Comparison of ENCODE assay signal across 11 cellular contexts in the genomic region with DNA sequence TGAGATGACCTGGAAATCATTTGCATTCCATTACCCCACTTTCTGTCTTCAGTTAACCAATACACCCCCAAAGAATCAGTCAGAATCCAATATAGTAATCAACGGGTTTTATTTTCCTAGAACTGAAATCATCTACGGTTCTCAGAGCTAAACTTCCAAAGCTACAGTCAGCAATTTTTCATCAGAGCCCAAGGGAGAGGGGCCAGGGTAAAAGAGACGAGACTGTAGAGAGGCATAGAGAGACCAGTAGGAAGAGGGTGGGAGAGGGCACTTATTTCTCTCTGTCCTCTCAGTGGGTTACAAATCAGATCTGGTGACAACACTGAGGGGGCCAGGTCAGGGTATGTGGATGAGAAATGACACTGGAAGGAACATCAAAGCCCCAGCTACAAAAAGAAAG. TPM values are rescaled to one million over a fixed set of nuclear protein-coding genes. Genes with fewer than 3 reads are reported as not detected.
A peak's percentile ranks its signal among the peaks of the same experiment; 100 is the strongest.
DNase-seq lines count a peak whose midpoint lies in the region; ATAC-seq, FAIRE-seq and TF ChIP-seq lines count a peak whose summit lies in the region.
"Had no signal": no experiment of that assay in that cellular context is flagged by ENCODE, and none has a peak within 500 bp of the region (broad histone marks: within the 10 kb centered on the region; RNA-seq: fewer than 3 reads in every experiment).

No MANE protein-coding gene starts in this region.

- ATAC-seq in Right ventricle myocardium superior (ENCODE audit: poor library complexity): no peak
- no peak for ATAC-seq in left cardiac atrium
- ATAC-seq in memory B cell (ENCODE audit: low read depth): no peak
- ATAC-seq in HG02763 (IDR thresholded peaks at IDR 0.05; ENCODE audit: unreplicated experiment): no peak

- H3K27me3 ChIP-seq in transverse colon: no peaks in the 10 kb centered on the region

- peaks cover 63% of the 10 kb centered on the region for H3K4me1 Mint-ChIP-seq in activated T-helper 1 cell treated with anti-CD3 and anti-CD28 coated beads, Interleukin-12 subunit alpha, Interleukin-12 subunit beta, Interleukin-2, Interleukin-4 antibody, amounts not matched to agents 30 ng/mL and 10 ng/mL and 1 ng/mL, durations not matched to agents 14 hours and 24 hours and 36 hours (ENCODE audit: low read depth)
- peaks cover 26% of the 10 kb centered on the region for H3K4me1 Mint-ChIP-seq in memory B cell

- DNase-seq in Right ventricle myocardium superior (peak; percentile 19), left cardiac atrium (no peak), memory B cell (ENCODE audit: low spot score in 2 of 2) (no peak), transverse colon (no peak), D341Med (ENCODE audit: low spot score) (no peak), HTR-8/SVneo (ENCODE audit: insufficient read length, low spot score) (no peak)
- DNase-seq in activated T-helper 1 cell treated with anti-CD3 and anti-CD28 coated beads, Interleukin-12 subunit alpha, Interleukin-12 subunit beta, Interleukin-2, Interleukin-4 antibody, amounts not matched to agents 30 ng/mL and 10 ng/mL and 1 ng/mL, durations not matched to agents 14 hours and 24 hours and 36 hours (ENCODE audit: low spot score): no peak
- DNase-seq: activated CD4-positive, alpha-beta T cell treated with anti-CD3 and anti-CD28 coated beads, Interleukin-2, amount 50 U/mL, for 4 hours; COR-L47 had no signal

- peak overlapping the region; percentile 94 for H3K27ac Mint-ChIP-seq in activated T-helper 1 cell treated with anti-CD3 and anti-CD28 coated beads, Interleukin-12 subunit alpha, Interleukin-12 subunit beta, Interleukin-2, Interleukin-4 antibody, amounts not matched to agents 30 ng/mL and 10 ng/mL and 1 ng/mL, durations not matched to agents 14 hours and 24 hours and 36 hours
- H3K27ac Mint-ChIP-seq in memory B cell: peak overlapping the region; percentile 97

- peaks cover 17 to 37% (median 25%) of the 10 kb centered on the region in 4 donors for H3K4me1 ChIP-seq in transverse colon

- H3K36me3 Mint-ChIP-seq in activated T-helper 1 cell treated with anti-CD3 and anti-CD28 coated beads, Interleukin-12 subunit alpha, Interleukin-12 subunit beta, Interleukin-2, Interleukin-4 antibody, amounts not matched to agents 30 ng/mL and 10 ng/mL and 1 ng/mL, durations not matched to agents 14 hours and 24 hours and 36 hours (ENCODE audit: low read depth): peaks cover 56% of the 10 kb centered on the region
- H3K36me3 Mint-ChIP-seq in memory B cell: peaks cover 30% of the 10 kb centered on the region

- H3K36me3 ChIP-seq in transverse colon: peaks cover 0 to 10% (median 4%) of the 10 kb centered on the region in 4 donors

- H3K9me3 Mint-ChIP-seq in activated T-helper 1 cell treated with anti-CD3 and anti-CD28 coated beads, Interleukin-12 subunit alpha, Interleukin-12 subunit beta, Interleukin-2, Interleukin-4 antibody, amounts not matched to agents 30 ng/mL and 10 ng/mL and 1 ng/mL, durations not matched to agents 14 hours and 24 hours and 36 hours: no peaks in the 10 kb centered on the region
- H3K9me3 Mint-ChIP-seq in memory B cell: no peaks in the 10 kb centered on the region

- intact Hi-C loops in Right ventricle myocardium superior (cut with DNase I) (no loop called here), left cardiac atrium (cut with DNase I) (no loop called here), transverse colon (cut with DNase I; ENCODE audit: low total_unique reads) (no loop called here)
- intact Hi-C loops in activated T-helper 1 cell treated with anti-CD3 and anti-CD28 coated beads, Interleukin-12 subunit alpha, Interleukin-12 subunit beta, Interleukin-2, Interleukin-4 antibody, amounts not matched to agents 30 ng/mL and 10 ng/mL and 1 ng/mL, durations not matched to agents 14 hours and 24 hours and 36 hours (cut with micrococcal nuclease): loop anchor here (5.0 to 10.0 kb wide), 4 partner anchors 240 to 885 kb away; a partner anchor contains a TSS

- peak overlapping the region; percentile 76 to 89 (median 84) for H3K27ac ChIP-seq in transverse colon

- in situ Hi-C loops in transverse colon (cut with MboI; ENCODE audit: low pct_ligation_motif_present in 1 of 4, low pct_unique_long_range_greater_than_20kb in 1 of 4, low sequenced_read_pairs in 3 of 4): no loop called here

- FAIRE-seq in HTR-8/SVneo (lab: Jason Lieb, UNC): no peak
- FAIRE-seq: endometrium had no signal

- no peaks in the 10 kb centered on the region for H3K9me3 ChIP-seq in transverse colon

- 75% methylated on average over 3 of the region's 3 CpGs; no CpG with 5 or more reads in 1 of the 2 donors for WGBS in transverse colon (ENCODE audit: low coverage in 1 of 2), 2 donors

- peak overlapping the region; percentile 93 for H3K4me3 Mint-ChIP-seq in activated T-helper 1 cell treated with anti-CD3 and anti-CD28 coated beads, Interleukin-12 subunit alpha, Interleukin-12 subunit beta, Interleukin-2, Interleukin-4 antibody, amounts not matched to agents 30 ng/mL and 10 ng/mL and 1 ng/mL, durations not matched to agents 14 hours and 24 hours and 36 hours
- H3K4me3 Mint-ChIP-seq in memory B cell: peak overlapping the region; percentile 21

- no peak overlapping the region for H3K4me3 ChIP-seq in transverse colon

- no peak for TF ChIP-seq POLR2A in transverse colon (IDR thresholded peaks at IDR 0.05)

- TF ChIP-seq CTCF in transverse colon (IDR thresholded peaks at IDR 0.05): no peak

- no peak for TF ChIP-seq EP300 in transverse colon (IDR thresholded peaks at IDR 0.05; ENCODE audit: low read depth)

- H3K27me3 Mint-ChIP-seq in activated T-helper 1 cell treated with anti-CD3 and anti-CD28 coated beads, Interleukin-12 subunit alpha, Interleukin-12 subunit beta, Interleukin-2, Interleukin-4 antibody, amounts not matched to agents 30 ng/mL and 10 ng/mL and 1 ng/mL, durations not matched to agents 14 hours and 24 hours and 36 hours (ENCODE audit: insufficient read depth): no peaks in the 10 kb centered on the region
- no peaks in the 10 kb centered on the region for H3K27me3 Mint-ChIP-seq in memory B cell

RNA-seq across cellular contexts. Expression of a gene that starts 1.1 kb away (rescaled TPM):
- total RNA-seq in Right ventricle myocardium superior (99.8 TPM), left cardiac atrium (10 to 100 TPM; 62.9 to 74.0 TPM), transverse colon (10 to 100 TPM in 3 of 4 donors, 1 to 10 TPM in 1; 6.8 to 44.9 (median 37.1) TPM)
- total RNA-seq in activated T-helper 1 cell treated with anti-CD3 and anti-CD28 coated beads, Interleukin-12 subunit alpha, Interleukin-12 subunit beta, Interleukin-2, Interleukin-4 antibody, amounts not matched to agents 30 ng/mL and 10 ng/mL and 1 ng/mL, durations not matched to agents 14 hours and 24 hours and 36 hours: 132 and 135 TPM in 2 replicates

RNA-seq across cellular contexts. Expression of a gene that starts 9.5 kb away (rescaled TPM):
- total RNA-seq in Right ventricle myocardium superior (185 TPM), left cardiac atrium (100 to 1,000 TPM; 139 to 156 TPM), transverse colon (100 to 1,000 TPM; 150 to 204 (median 179) TPM)
- total RNA-seq in activated T-helper 1 cell treated with anti-CD3 and anti-CD28 coated beads, Interleukin-12 subunit alpha, Interleukin-12 subunit beta, Interleukin-2, Interleukin-4 antibody, amounts not matched to agents 30 ng/mL and 10 ng/mL and 1 ng/mL, durations not matched to agents 14 hours and 24 hours and 36 hours: 371 and 374 TPM in 2 replicates

RNA-seq across cellular contexts. Expression of a gene that starts 13.5 kb away (rescaled TPM):
- total RNA-seq in Right ventricle myocardium superior: 12.3 TPM
- 10 to 100 TPM; 15.7 to 18.6 TPM for total RNA-seq in left cardiac atrium
- 73.7 and 81.5 TPM in 2 replicates for total RNA-seq in activated T-helper 1 cell treated with anti-CD3 and anti-CD28 coated beads, Interleukin-12 subunit alpha, Interleukin-12 subunit beta, Interleukin-2, Interleukin-4 antibody, amounts not matched to agents 30 ng/mL and 10 ng/mL and 1 ng/mL, durations not matched to agents 14 hours and 24 hours and 36 hours
- 10 to 100 TPM; 25.8 to 61.7 (median 33.1) TPM for total RNA-seq in transverse colon

RNA-seq across cellular contexts. Expression of a gene that starts 13.7 kb away (rescaled TPM):
- total RNA-seq in Right ventricle myocardium superior (14.4 TPM), left cardiac atrium (10 to 100 TPM; 14.6 to 20.5 TPM), transverse colon (10 to 100 TPM; 37.4 to 40.8 (median 39.0) TPM)
- 31.6 and 38.9 TPM in 2 replicates for total RNA-seq in activated T-helper 1 cell treated with anti-CD3 and anti-CD28 coated beads, Interleukin-12 subunit alpha, Interleukin-12 subunit beta, Interleukin-2, Interleukin-4 antibody, amounts not matched to agents 30 ng/mL and 10 ng/mL and 1 ng/mL, durations not matched to agents 14 hours and 24 hours and 36 hours

RNA-seq across cellular contexts. Expression of a gene that starts 25.3 kb away (rescaled TPM):
- total RNA-seq in Right ventricle myocardium superior (39.4 TPM), left cardiac atrium (10 to 100 TPM; 32.0 to 46.2 TPM), transverse colon (10 to 100 TPM; 15.1 to 69.9 (median 39.4) TPM)
- 117 TPM in 2 replicates for total RNA-seq in activated T-helper 1 cell treated with anti-CD3 and anti-CD28 coated beads, Interleukin-12 subunit alpha, Interleukin-12 subunit beta, Interleukin-2, Interleukin-4 antibody, amounts not matched to agents 30 ng/mL and 10 ng/mL and 1 ng/mL, durations not matched to agents 14 hours and 24 hours and 36 hours
